Comparison of ENCODE assay signal across 32 cellular contexts in the genomic region with DNA sequence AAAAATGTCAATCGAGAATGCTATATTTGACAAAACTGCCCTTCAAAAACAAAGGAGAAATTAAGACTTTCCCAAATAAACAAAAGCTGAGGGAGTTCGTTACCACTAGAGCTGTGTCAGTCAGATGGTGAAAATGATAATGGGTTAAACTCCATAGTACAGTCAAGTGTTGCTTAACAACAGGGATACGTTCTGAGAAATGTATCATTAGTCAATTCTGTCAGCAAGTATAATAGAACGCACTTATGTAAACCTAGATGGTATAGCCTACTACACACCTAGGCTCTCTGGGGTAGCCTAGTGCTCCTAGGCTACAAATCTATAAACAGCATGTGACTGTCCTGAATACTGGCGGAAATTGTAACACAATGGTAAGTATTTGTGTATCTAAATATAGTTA.
"Had no signal": no experiment of that assay in that cellular context is flagged by ENCODE, and none has a peak within 500 bp of the region (broad histone marks: within the 10 kb centered on the region; RNA-seq: fewer than 3 reads in every experiment).

No MANE protein-coding gene starts in this region.

- H3K4me3 ChIP-seq: adrenal gland, body of pancreas, esophagus squamous epithelium had no signal

- H3K9me3 ChIP-seq: adrenal gland, body of pancreas, esophagus squamous epithelium had no signal

- H3K27ac ChIP-seq: adrenal gland, body of pancreas, epithelial cell of prostate, esophagus squamous epithelium, VCaP had no signal

- H3K36me3 ChIP-seq: adrenal gland, esophagus squamous epithelium had no signal

- FAIRE-seq: colon, endometrium, endothelial cell of umbilical vein had no signal

- H3K9me3 Mint-ChIP-seq: activated CD4-positive, alpha-beta T cell treated with anti-CD3 and anti-CD28 coated beads, Interleukin-2, amount 10 ng/mL, durations not matched to agents 24 days and 14 days; activated T-helper 1 cell treated with anti-CD3 and anti-CD28 coated beads, Interleukin-12 subunit alpha, Interleukin-12 subunit beta, Interleukin-2, Interleukin-4 antibody, amounts not matched to agents 30 ng/mL and 10 ng/mL and 1 ng/mL, durations not matched to agents 14 hours and 24 hours and 36 hours; activated T-helper 2 cell treated with anti-CD3 and anti-CD28 coated beads, Interferon-gamma antibody, Interleukin-2, Interleukin-4, amounts not matched to agents 10 μg/mL and 5 μg/mL and 100 μg/mL, durations not matched to agents 14 hours and 24 hours and 36 hours; WTC11 had no signal

- H3K4me3 Mint-ChIP-seq: activated CD4-positive, alpha-beta memory T cell treated with anti-CD3 and anti-CD28 coated beads for 36 hours; activated CD4-positive, alpha-beta T cell treated with anti-CD3 and anti-CD28 coated beads, Interleukin-2, amount 10 ng/mL, durations not matched to agents 24 days and 14 days; activated CD8-positive, alpha-beta memory T cell treated with anti-CD3 and anti-CD28 coated beads, Interleukin-2, amount 10 ng/mL, durations not matched to agents 7 days and 5 days; activated CD8-positive, alpha-beta T cell treated with anti-CD3 and anti-CD28 coated beads, Interleukin-2, amount 10 ng/mL, durations not matched to agents 7 days and 5 days; activated naive CD4-positive, alpha-beta T cell treated with anti-CD3 and anti-CD28 coated beads for 36 hours; activated naive CD4-positive, alpha-beta T cell treated with anti-CD3 and anti-CD28 coated beads, Interleukin-2, amount 50 U/mL, for 24 hours; activated naive CD8-positive, alpha-beta T cell treated with anti-CD3 and anti-CD28 coated beads for 36 hours; activated naive CD8-positive, alpha-beta T cell treated with anti-CD3 and anti-CD28 coated beads, Interleukin-2, amount 50 U/mL, for 24 hours; activated T-helper 1 cell treated with anti-CD3 and anti-CD28 coated beads, Interleukin-12 subunit alpha, Interleukin-12 subunit beta, Interleukin-2, Interleukin-4 antibody, amounts not matched to agents 30 ng/mL and 10 ng/mL and 1 ng/mL, durations not matched to agents 14 hours and 24 hours and 36 hours; effector memory CD8-positive, alpha-beta T cell; WTC11 had no signal

- H3K4me1 Mint-ChIP-seq: activated CD4-positive, alpha-beta T cell treated with anti-CD3 and anti-CD28 coated beads, Interleukin-2, amount 10 ng/mL, durations not matched to agents 24 days and 14 days; activated CD8-positive, alpha-beta memory T cell treated with anti-CD3 and anti-CD28 coated beads, Interleukin-2, amount 10 ng/mL, durations not matched to agents 7 days and 5 days; activated naive CD4-positive, alpha-beta T cell treated with anti-CD3 and anti-CD28 coated beads, Interleukin-2, amount 50 U/mL, for 24 hours; activated naive CD8-positive, alpha-beta T cell treated with anti-CD3 and anti-CD28 coated beads for 36 hours; activated naive CD8-positive, alpha-beta T cell treated with anti-CD3 and anti-CD28 coated beads, Interleukin-2, amount 50 U/mL, for 24 hours; WTC11 had no signal

- H3K27me3 Mint-ChIP-seq: activated CD4-positive, alpha-beta T cell treated with anti-CD3 and anti-CD28 coated beads, Interleukin-2, amount 10 ng/mL, durations not matched to agents 24 days and 14 days; activated CD8-positive, alpha-beta memory T cell treated with anti-CD3 and anti-CD28 coated beads, Interleukin-2, amount 10 ng/mL, durations not matched to agents 7 days and 5 days; activated naive CD8-positive, alpha-beta T cell treated with anti-CD3 and anti-CD28 coated beads for 36 hours had no signal

- DNase-seq: activated CD4-positive, alpha-beta memory T cell treated with anti-CD3 and anti-CD28 coated beads for 36 hours; activated CD4-positive, alpha-beta T cell treated with anti-CD3 and anti-CD28 coated beads, Interleukin-2, amount 10 ng/mL, durations not matched to agents 24 days and 14 days; activated CD8-positive, alpha-beta memory T cell treated with anti-CD3 and anti-CD28 coated beads, Interleukin-2, amount 10 ng/mL, durations not matched to agents 7 days and 5 days; activated CD8-positive, alpha-beta memory T cell treated with anti-CD3 and anti-CD28 coated beads, Interleukin-2, amount 50 U/mL, for 4 hours; activated CD8-positive, alpha-beta T cell treated with anti-CD3 and anti-CD28 coated beads, Interleukin-2, amount 10 ng/mL, durations not matched to agents 7 days and 5 days; activated effector memory CD4-positive, alpha-beta T cell treated with anti-CD3 and anti-CD28 coated beads, Interleukin-2, amount 50 U/mL, for 16 hours; activated naive CD4-positive, alpha-beta T cell treated with anti-CD3 and anti-CD28 coated beads for 36 hours; activated naive CD8-positive, alpha-beta T cell treated with anti-CD3 and anti-CD28 coated beads for 36 hours; activated naive CD8-positive, alpha-beta T cell treated with anti-CD3 and anti-CD28 coated beads, Interleukin-2, amount 50 U/mL, for 24 hours; activated T-cell treated with anti-CD3 and anti-CD28 coated beads, Interleukin-2, amount 50 U/mL, for 1 hour; activated T-cell treated with anti-CD3 and anti-CD28 coated beads, Interleukin-2, amount 50 U/mL, for 48 hours; adrenal gland; amygdala; aorta; body of pancreas; caudate nucleus; cortex of kidney; dermis blood vessel endothelial cell; effector CD4-positive, alpha-beta T cell; effector memory CD8-positive, alpha-beta T cell; esophagus squamous epithelium; head of caudate nucleus; hippocampal formation had no signal

- H3K27ac Mint-ChIP-seq: activated CD4-positive, alpha-beta memory T cell treated with anti-CD3 and anti-CD28 coated beads for 36 hours; activated CD4-positive, alpha-beta T cell treated with anti-CD3 and anti-CD28 coated beads, Interleukin-2, amount 10 ng/mL, durations not matched to agents 24 days and 14 days; activated CD8-positive, alpha-beta memory T cell treated with anti-CD3 and anti-CD28 coated beads, Interleukin-2, amount 10 ng/mL, durations not matched to agents 7 days and 5 days; activated CD8-positive, alpha-beta T cell treated with anti-CD3 and anti-CD28 coated beads, Interleukin-2, amount 10 ng/mL, durations not matched to agents 7 days and 5 days; activated naive CD4-positive, alpha-beta T cell treated with anti-CD3 and anti-CD28 coated beads for 36 hours; activated naive CD4-positive, alpha-beta T cell treated with anti-CD3 and anti-CD28 coated beads, Interleukin-2, amount 50 U/mL, for 24 hours; activated naive CD8-positive, alpha-beta T cell treated with anti-CD3 and anti-CD28 coated beads for 36 hours; activated naive CD8-positive, alpha-beta T cell treated with anti-CD3 and anti-CD28 coated beads, Interleukin-2, amount 50 U/mL, for 24 hours; activated T-helper 1 cell treated with anti-CD3 and anti-CD28 coated beads, Interleukin-12 subunit alpha, Interleukin-12 subunit beta, Interleukin-2, Interleukin-4 antibody, amounts not matched to agents 30 ng/mL and 10 ng/mL and 1 ng/mL, durations not matched to agents 14 hours and 24 hours and 36 hours; activated T-helper 2 cell treated with anti-CD3 and anti-CD28 coated beads, Interferon-gamma antibody, Interleukin-2, Interleukin-4, amounts not matched to agents 10 μg/mL and 5 μg/mL and 100 μg/mL, durations not matched to agents 14 hours and 24 hours and 36 hours; effector memory CD8-positive, alpha-beta T cell; WTC11 had no signal

- H3K4me1 ChIP-seq: adrenal gland, body of pancreas, esophagus squamous epithelium had no signal

- H3K36me3 Mint-ChIP-seq: activated CD4-positive, alpha-beta memory T cell treated with anti-CD3 and anti-CD28 coated beads for 36 hours; activated CD8-positive, alpha-beta memory T cell treated with anti-CD3 and anti-CD28 coated beads, Interleukin-2, amount 10 ng/mL, durations not matched to agents 7 days and 5 days; activated naive CD8-positive, alpha-beta T cell treated with anti-CD3 and anti-CD28 coated beads for 36 hours; WTC11 had no signal

- ATAC-seq: activated CD8-positive, alpha-beta memory T cell treated with anti-CD3 and anti-CD28 coated beads, Interleukin-2, amount 10 ng/mL, durations not matched to agents 7 days and 5 days; activated CD8-positive, alpha-beta T cell treated with anti-CD3 and anti-CD28 coated beads, Interleukin-2, amount 10 ng/mL, durations not matched to agents 7 days and 5 days; activated naive CD8-positive, alpha-beta T cell treated with anti-CD3 and anti-CD28 coated beads, Interleukin-2, amount 50 U/mL, for 24 hours; body of pancreas; effector memory CD8-positive, alpha-beta T cell; WTC11 had no signal

- H3K27me3 ChIP-seq: adrenal gland, body of pancreas, esophagus squamous epithelium had no signal
